ENCODE assay signal across 19 cellular contexts in genomic region chr11:271316-271715, GRCh38. TPM values are rescaled to one million over a fixed set of nuclear protein-coding genes. Genes with fewer than 3 reads are reported as not detected.
DNase-seq lines count a peak whose midpoint lies in the region; ATAC-seq and TF ChIP-seq lines count a peak whose summit lies in the region.
"Had no signal": no experiment of that assay in that cellular context is flagged by ENCODE, and none has a peak within 500 bp of the region (broad histone marks: within the 10 kb centered on the region; RNA-seq: fewer than 3 reads in every experiment).

No MANE protein-coding gene starts in this region.

- CTCF ChIA-PET in naive thymus-derived CD4-positive, alpha-beta T cell (lab: Charles Lee) = interaction anchor here (0.6 to 1.1 kb wide), 3 partner anchors 10 to 378 kb away, joined by 3 read pairs; no protein-coding TSS in a partner anchor

- H3K27ac ChIP-seq in naive thymus-derived CD4-positive, alpha-beta T cell (ENCODE audit: low read depth, low read length) = no peak overlapping the region
- H3K27ac ChIP-seq: C4-2B, GM23248 had no signal

- no peak overlapping the region for H3K4me3 Mint-ChIP-seq in natural killer cell treated with Interleukin-12 subunit alpha and Interleukin-12 subunit beta and Interleukin-15 and Interleukin-18, amount 100 ng/mL, for 72 hours
- H3K4me3 Mint-ChIP-seq in natural killer cell = no peak overlapping the region
- no peak overlapping the region for H3K4me3 Mint-ChIP-seq in naive thymus-derived CD4-positive, alpha-beta T cell

- peak; percentile 59 for DNase-seq in natural killer cell treated with Interleukin-12 subunit alpha and Interleukin-12 subunit beta and Interleukin-15 and Interleukin-18, amount 100 ng/mL, for 72 hours (ENCODE audit: low spot score)
- DNase-seq in natural killer cell = no peak
- peak; percentile 4 for DNase-seq in iPS-NIHi7 (ENCODE audit: extremely low spot score)
- no peak for DNase-seq in naive thymus-derived CD4-positive, alpha-beta T cell
- no peak for DNase-seq in DMS 273 treated with DMSO at 0.1 percent for 48 hours (lab: John Stamatoyannopoulos, UW)
- no peak for DNase-seq in NCI-H1092 treated with DMSO at 0.1 percent for 48 hours (lab: John Stamatoyannopoulos, UW)
- DNase-seq in HuH-7 (ENCODE audit: low spot score) = no peak
- DNase-seq: COR-L47; GM23248; NCI-H1092; NCI-H1694; NCI-H2107; NCI-H69; NK-92 treated with Interleukin-12 subunit alpha and Interleukin-12 subunit beta, amount 100 ng/mL, for 24 hours; PC-3 had no signal

- H3K27me3 Mint-ChIP-seq in natural killer cell treated with Interleukin-12 subunit alpha and Interleukin-12 subunit beta and Interleukin-15 and Interleukin-18, amount 100 ng/mL, for 72 hours = no peaks in the 10 kb centered on the region
- peaks cover 0 to 2% of the 10 kb centered on the region in 2 donors for H3K27me3 Mint-ChIP-seq in natural killer cell (ENCODE audit: low read depth in 2 of 2)
- peaks cover 0 to 20% (median 0%) of the 10 kb centered on the region in 5 donors for H3K27me3 Mint-ChIP-seq in naive thymus-derived CD4-positive, alpha-beta T cell

- intact Hi-C loops in natural killer cell (cut with micrococcal nuclease) = no loop called here
- intact Hi-C loops in naive thymus-derived CD4-positive, alpha-beta T cell (cut with micrococcal nuclease) = no loop called here

- no peaks in the 10 kb centered on the region for H3K9me3 ChIP-seq in naive thymus-derived CD4-positive, alpha-beta T cell (ENCODE audit: control insufficient read depth in 2 of 3, low read length in 3 of 3)

- POLR2A ChIA-PET in naive thymus-derived CD4-positive, alpha-beta T cell (lab: Charles Lee) = interaction anchor here (0.6 to 13.0 kb wide), 9 partner anchors 14 to 179 kb away, joined by 3 to 192 read pairs (median 3); partner anchors contain the start of genes BET1L, NLRP6, PGGHG and PTDSS2

- H3K27ac Mint-ChIP-seq in natural killer cell treated with Interleukin-12 subunit alpha and Interleukin-12 subunit beta and Interleukin-15 and Interleukin-18, amount 100 ng/mL, for 72 hours = no peak overlapping the region
- peak overlapping the region in 1 of 2 donors; percentile 47 for H3K27ac Mint-ChIP-seq in natural killer cell
- peak overlapping the region in 6 of 9 donors; percentile 6 to 99 (median 75) for H3K27ac Mint-ChIP-seq in naive thymus-derived CD4-positive, alpha-beta T cell

- no peaks in the 10 kb centered on the region for H3K36me3 Mint-ChIP-seq in natural killer cell treated with Interleukin-12 subunit alpha and Interleukin-12 subunit beta and Interleukin-15 and Interleukin-18, amount 100 ng/mL, for 72 hours
- no peaks in the 10 kb centered on the region for H3K36me3 Mint-ChIP-seq in natural killer cell
- peaks cover 0 to 10% (median 5%) of the 10 kb centered on the region in 5 donors for H3K36me3 Mint-ChIP-seq in naive thymus-derived CD4-positive, alpha-beta T cell

- no peaks in the 10 kb centered on the region for H3K36me3 ChIP-seq in naive thymus-derived CD4-positive, alpha-beta T cell (ENCODE audit: control insufficient read depth in 2 of 3, insufficient read depth in 3 of 3, low read length in 3 of 3)

- no peak for ATAC-seq in natural killer cell treated with Interleukin-12 subunit alpha and Interleukin-12 subunit beta and Interleukin-15 and Interleukin-18, amount 100 ng/mL, for 72 hours
- ATAC-seq in natural killer cell (no peak), GM19023 (IDR thresholded peaks at IDR 0.05; ENCODE audit: unreplicated experiment) (no peak)
- ATAC-seq in naive thymus-derived CD4-positive, alpha-beta T cell = no peak
- ATAC-seq: K562, PC-3 had no signal

- H3K4me1 ChIP-seq in naive thymus-derived CD4-positive, alpha-beta T cell (ENCODE audit: control insufficient read depth in 2 of 2, insufficient read depth in 2 of 2, low read length in 2 of 2) = peaks cover 24 to 26% of the 10 kb centered on the region in 2 donors

- peaks cover 26 to 33% of the 10 kb centered on the region in 2 donors for H3K4me1 Mint-ChIP-seq in natural killer cell treated with Interleukin-12 subunit alpha and Interleukin-12 subunit beta and Interleukin-15 and Interleukin-18, amount 100 ng/mL, for 72 hours (ENCODE audit: low read depth in 2 of 2)
- peaks cover 20 to 40% of the 10 kb centered on the region in 2 donors for H3K4me1 Mint-ChIP-seq in natural killer cell
- peaks cover 20 to 54% (median 35%) of the 10 kb centered on the region in 7 donors for H3K4me1 Mint-ChIP-seq in naive thymus-derived CD4-positive, alpha-beta T cell

- no peaks in the 10 kb centered on the region for H3K27me3 ChIP-seq in naive thymus-derived CD4-positive, alpha-beta T cell (ENCODE audit: control insufficient read depth in 2 of 2, insufficient read depth in 2 of 2, low read length in 2 of 2)

- no peak for TF ChIP-seq CTCF in natural killer cell (IDR thresholded peaks at IDR 0.05)

- H3K4me3 ChIP-seq in naive thymus-derived CD4-positive, alpha-beta T cell (ENCODE audit: low read length) = no peak overlapping the region
- H3K4me3 ChIP-seq: GM23248, K562 had no signal

- H3K9me3 Mint-ChIP-seq in natural killer cell treated with Interleukin-12 subunit alpha and Interleukin-12 subunit beta and Interleukin-15 and Interleukin-18, amount 100 ng/mL, for 72 hours = no peaks in the 10 kb centered on the region
- H3K9me3 Mint-ChIP-seq in natural killer cell = no peaks in the 10 kb centered on the region
- H3K9me3 Mint-ChIP-seq in naive thymus-derived CD4-positive, alpha-beta T cell = peaks cover 0 to 5% (median 0%) of the 10 kb centered on the region in 11 donors

RNA-seq across cellular contexts. Expression of gene NLRP6, which starts 6.9 kb away (rescaled TPM):
- 1 to 10 TPM in 1 of 2 donors, under 1 TPM in 1; 0.26 to 1.2 TPM for total RNA-seq in natural killer cell treated with Interleukin-12 subunit alpha and Interleukin-12 subunit beta and Interleukin-15 and Interleukin-18, amount 100 ng/mL, for 72 hours
- total RNA-seq in natural killer cell = 1 to 10 TPM; 1.7 to 3.0 (median 2.3) TPM
- total RNA-seq in naive thymus-derived CD4-positive, alpha-beta T cell = 10 to 100 TPM in 3 of 5 experiments, 1 to 10 TPM in 2; 5.4 to 24.7 (median 13.8) TPM
- 10 to 100 TPM in 1 of 2 donors, 1 to 10 TPM in 1; 8.5 to 20.4 TPM for polyA plus RNA-seq in naive thymus-derived CD4-positive, alpha-beta T cell
- total RNA-seq: A172, GM23248, PC-3 had no signal
- polyA plus RNA-seq: GM23248 had no signal

RNA-seq across cellular contexts. Expression of gene PGGHG, which starts 17.6 kb away (rescaled TPM):
- 10 to 100 TPM; 17.0 to 24.9 TPM for total RNA-seq in natural killer cell treated with Interleukin-12 subunit alpha and Interleukin-12 subunit beta and Interleukin-15 and Interleukin-18, amount 100 ng/mL, for 72 hours
- 100 to 1,000 TPM; 130 to 237 (median 153) TPM for total RNA-seq in natural killer cell
- 100 to 1,000 TPM; 325 to 656 (median 348) TPM for total RNA-seq in naive thymus-derived CD4-positive, alpha-beta T cell
- polyA plus RNA-seq in naive thymus-derived CD4-positive, alpha-beta T cell = 10 to 100 TPM in 1 of 2 donors, 1 to 10 TPM in 1; 5.1 to 11.7 TPM

RNA-seq across cellular contexts. Expression of gene IFITM5, which starts 28.0 kb away (rescaled TPM):
- not detected for total RNA-seq in natural killer cell treated with Interleukin-12 subunit alpha and Interleukin-12 subunit beta and Interleukin-15 and Interleukin-18, amount 100 ng/mL, for 72 hours
- total RNA-seq in natural killer cell = not detected
- total RNA-seq in naive thymus-derived CD4-positive, alpha-beta T cell = not detected
- not detected for polyA plus RNA-seq in naive thymus-derived CD4-positive, alpha-beta T cell
- total RNA-seq: A172, GM23248, K562, PC-3 had no signal
- polyA plus RNA-seq: GM23248 had no signal

RNA-seq across cellular contexts. Expression of gene PSMD13, which starts 34.5 kb away (rescaled TPM):
- 100 to 1,000 TPM; 204 to 263 TPM for total RNA-seq in natural killer cell treated with Interleukin-12 subunit alpha and Interleukin-12 subunit beta and Interleukin-15 and Interleukin-18, amount 100 ng/mL, for 72 hours
- total RNA-seq in natural killer cell = 100 to 1,000 TPM in 2 of 3 donors, 10 to 100 TPM in 1; 94.6 to 111 (median 104) TPM
- total RNA-seq in naive thymus-derived CD4-positive, alpha-beta T cell = 100 to 1,000 TPM in 1 of 5 experiments, 10 to 100 TPM in 4; 64.3 to 172 (median 86.9) TPM
- 100 to 1,000 TPM; 186 to 215 TPM for polyA plus RNA-seq in naive thymus-derived CD4-positive, alpha-beta T cell

RNA-seq across cellular contexts. Expression of gene SIRT3, which starts 35.2 kb away (rescaled TPM):
- 10 to 100 TPM; 13.7 to 16.3 TPM for total RNA-seq in natural killer cell treated with Interleukin-12 subunit alpha and Interleukin-12 subunit beta and Interleukin-15 and Interleukin-18, amount 100 ng/mL, for 72 hours
- total RNA-seq in natural killer cell = 10 to 100 TPM; 20.1 to 24.2 (median 21.2) TPM
- 10 to 100 TPM; 19.0 to 34.8 (median 25.6) TPM for total RNA-seq in naive thymus-derived CD4-positive, alpha-beta T cell
- 10 to 100 TPM in 1 of 2 donors, 1 to 10 TPM in 1; 9.9 to 18.9 TPM for polyA plus RNA-seq in naive thymus-derived CD4-positive, alpha-beta T cell

Comparison
In these comparisons a context has a peak if more than half of its experiments do, and no peak if none do; other contexts are left out.
1. DNase-seq: peak in natural killer cell treated with Interleukin-12 subunit alpha and Interleukin-12 subunit beta and Interleukin-15 and Interleukin-18, amount 100 ng/mL, for 72 hours (single experiment) and iPS-NIHi7 (single experiment); none in natural killer cell (single experiment), naive thymus-derived CD4-positive, alpha-beta T cell (0 of 9), DMS 273 treated with DMSO at 0.1 percent for 48 hours (single experiment), NCI-H1092 treated with DMSO at 0.1 percent for 48 hours (single experiment) and HuH-7 (single experiment).
2. RNA of gene PGGHG, which starts 17.6 kb away (total RNA-seq): 325 to 656 TPM in naive thymus-derived CD4-positive, alpha-beta T cell and 130 to 237 TPM in natural killer cell; 17.0 to 24.9 TPM in natural killer cell treated with Interleukin-12 subunit alpha and Interleukin-12 subunit beta and Interleukin-15 and Interleukin-18, amount 100 ng/mL, for 72 hours; every median in the first group is over 4 times any median in the second.
3. H3K27ac Mint-ChIP-seq: peak in naive thymus-derived CD4-positive, alpha-beta T cell (6 of 9); none in natural killer cell treated with Interleukin-12 subunit alpha and Interleukin-12 subunit beta and Interleukin-15 and Interleukin-18, amount 100 ng/mL, for 72 hours (0 of 2).